Comparison of ENCODE assay signal across 22 cellular contexts in genomic region chr2:177889812-177890460, GRCh38.
"Had no signal": no experiment of that assay in that cellular context is flagged by ENCODE, and none has a peak within 500 bp of the region (broad histone marks: within the 10 kb centered on the region; RNA-seq: fewer than 3 reads in every experiment).

No MANE protein-coding gene starts in this region.

- H3K36me3 ChIP-seq: gastroesophageal sphincter, heart left ventricle, left lung, transverse colon had no signal

- H3K27ac ChIP-seq: gastroesophageal sphincter, heart left ventricle, left lung, transverse colon had no signal

- H3K9me3 Mint-ChIP-seq: activated naive CD8-positive, alpha-beta T cell treated with anti-CD3 and anti-CD28 coated beads for 36 hours; natural killer cell; stimulated activated effector memory CD8-positive, alpha-beta T cell treated with anti-CD3 and anti-CD28 coated beads, Interleukin-12 subunit alpha, Interleukin-12 subunit beta, amount 100 ng/mL, for 72 hours had no signal

- H3K27me3 ChIP-seq: heart left ventricle, left lung, transverse colon had no signal

- H3K9me3 ChIP-seq: gastroesophageal sphincter, heart left ventricle, left lung, transverse colon had no signal

- H3K4me1 ChIP-seq: gastroesophageal sphincter, left lung had no signal

- H3K27me3 Mint-ChIP-seq: progenitor cell of endocrine pancreas had no signal

- H3K4me1 Mint-ChIP-seq: activated naive CD8-positive, alpha-beta T cell treated with anti-CD3 and anti-CD28 coated beads for 36 hours; immature natural killer cell; natural killer cell; stimulated activated effector memory CD8-positive, alpha-beta T cell treated with anti-CD3 and anti-CD28 coated beads, Interleukin-12 subunit alpha, Interleukin-12 subunit beta, amount 100 ng/mL, for 72 hours had no signal

- DNase-seq: activated CD4-positive, alpha-beta T cell treated with anti-CD3 and anti-CD28 coated beads for 4 hours; activated CD4-positive, alpha-beta T cell treated with anti-CD3 and anti-CD28 coated beads, Interleukin-2, amount 50 U/mL, for 48 hours; activated CD4-positive, CD25-positive, alpha-beta regulatory T cell; activated naive CD4-positive, alpha-beta T cell treated with Interleukin-2 at 50 U/mL for 16 hours; activated naive CD8-positive, alpha-beta T cell treated with anti-CD3 and anti-CD28 coated beads for 36 hours; activated T-cell treated with anti-CD3 and anti-CD28 coated beads, Interleukin-2, amount 50 U/mL, for 48 hours; central memory CD4-positive, alpha-beta T cell; dermis blood vessel endothelial cell; effector CD8-positive, alpha-beta T cell; heart left ventricle; immature natural killer cell; left lung; natural killer cell; stimulated activated CD4-positive, alpha-beta T cell treated with anti-CD3 and anti-CD28 coated beads, Interleukin-2, amount 100 ng/mL, for 24 hours; T-helper 9 cell; transverse colon had no signal

- FAIRE-seq: astrocyte, urothelium cell line had no signal

- H3K36me3 Mint-ChIP-seq: activated naive CD8-positive, alpha-beta T cell treated with anti-CD3 and anti-CD28 coated beads for 36 hours; natural killer cell; stimulated activated effector memory CD8-positive, alpha-beta T cell treated with anti-CD3 and anti-CD28 coated beads, Interleukin-12 subunit alpha, Interleukin-12 subunit beta, amount 100 ng/mL, for 72 hours had no signal

- ATAC-seq: esophagus mucosa; gastroesophageal sphincter; heart left ventricle; left lung; natural killer cell; stimulated activated effector memory CD8-positive, alpha-beta T cell treated with anti-CD3 and anti-CD28 coated beads, Interleukin-12 subunit alpha, Interleukin-12 subunit beta, amount 100 ng/mL, for 72 hours had no signal

- H3K27ac Mint-ChIP-seq: activated naive CD8-positive, alpha-beta T cell treated with anti-CD3 and anti-CD28 coated beads for 36 hours; immature natural killer cell; natural killer cell; progenitor cell of endocrine pancreas; stimulated activated effector memory CD8-positive, alpha-beta T cell treated with anti-CD3 and anti-CD28 coated beads, Interleukin-12 subunit alpha, Interleukin-12 subunit beta, amount 100 ng/mL, for 72 hours had no signal

- H3K4me3 ChIP-seq: gastroesophageal sphincter, heart left ventricle, left lung, transverse colon had no signal

- H3K4me3 Mint-ChIP-seq: activated naive CD8-positive, alpha-beta T cell treated with anti-CD3 and anti-CD28 coated beads for 36 hours; immature natural killer cell; natural killer cell; stimulated activated effector memory CD8-positive, alpha-beta T cell treated with anti-CD3 and anti-CD28 coated beads, Interleukin-12 subunit alpha, Interleukin-12 subunit beta, amount 100 ng/mL, for 72 hours had no signal
